ENCODE assay signal across 1 cellular context in the genomic region with DNA sequence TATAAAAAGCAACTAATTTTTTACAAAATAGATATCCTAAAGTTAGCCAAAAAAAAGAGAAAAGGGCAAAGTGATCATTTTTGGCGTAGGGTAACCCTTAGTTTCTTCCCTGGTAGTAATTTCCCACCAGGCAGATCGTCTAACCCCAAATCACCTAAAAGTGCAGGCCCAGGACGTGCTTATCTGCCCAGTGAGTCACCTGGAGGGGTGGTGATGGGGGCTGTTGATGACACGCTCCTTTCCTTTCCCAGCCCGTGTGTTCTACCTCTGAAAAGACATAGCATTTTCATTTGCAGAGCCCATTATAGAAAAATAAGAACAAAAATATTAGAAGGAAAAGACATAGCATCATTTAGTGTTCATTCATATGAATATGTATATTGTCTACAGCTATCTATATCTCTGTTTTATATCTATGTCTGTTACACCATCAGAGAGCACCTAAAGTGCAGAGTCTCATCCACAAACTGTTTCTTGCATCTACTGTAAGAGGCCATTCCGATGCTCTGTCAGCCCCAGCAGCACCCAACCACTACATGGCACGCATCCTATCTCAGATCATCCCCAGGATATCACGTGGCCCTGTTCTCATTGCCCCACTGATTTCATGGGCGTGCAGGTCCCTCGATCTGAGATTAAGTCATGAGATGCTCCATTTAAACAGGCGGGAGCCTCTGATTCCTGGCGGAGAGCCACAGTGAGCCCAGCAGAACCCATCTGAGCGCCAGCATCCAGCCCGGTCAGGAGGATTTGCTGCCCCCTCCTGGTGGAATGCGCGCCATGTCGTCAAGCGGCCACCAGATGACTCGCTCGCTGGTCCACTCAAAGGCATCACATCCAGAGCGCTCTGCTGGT.
TF ChIP-seq lines count a peak whose summit lies in the region.

No MANE protein-coding gene starts in this region.

TF ChIP-seq in A549, 52 proteins besides CTCF, POLR2A, EP300 and RAD21:
- TF ChIP-seq SMC3 (IDR thresholded peaks at IDR 0.05) (peak; percentile 80), HOXB5 (CRISPR knock-in tag; IDR thresholded peaks at IDR 0.05) (no peak)
- TF ChIP-seq, protein P1, sequence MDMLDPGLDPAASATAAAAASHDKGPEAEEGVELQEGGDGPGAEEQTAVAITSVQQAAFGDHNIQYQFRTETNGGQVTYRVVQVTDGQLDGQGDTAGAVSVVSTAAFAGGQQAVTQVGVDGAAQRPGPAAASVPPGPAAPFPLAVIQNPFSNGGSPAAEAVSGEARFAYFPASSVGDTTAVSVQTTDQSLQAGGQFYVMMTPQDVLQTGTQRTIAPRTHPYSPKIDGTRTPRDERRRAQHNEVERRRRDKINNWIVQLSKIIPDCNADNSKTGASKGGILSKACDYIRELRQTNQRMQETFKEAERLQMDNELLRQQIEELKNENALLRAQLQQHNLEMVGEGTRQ (IDR thresholded peaks at IDR 0.05): peak; percentile 24; the same call in 1 of the 2 replicates
